Comparison of ENCODE assay signal across 23 cellular contexts in the genomic region with DNA sequence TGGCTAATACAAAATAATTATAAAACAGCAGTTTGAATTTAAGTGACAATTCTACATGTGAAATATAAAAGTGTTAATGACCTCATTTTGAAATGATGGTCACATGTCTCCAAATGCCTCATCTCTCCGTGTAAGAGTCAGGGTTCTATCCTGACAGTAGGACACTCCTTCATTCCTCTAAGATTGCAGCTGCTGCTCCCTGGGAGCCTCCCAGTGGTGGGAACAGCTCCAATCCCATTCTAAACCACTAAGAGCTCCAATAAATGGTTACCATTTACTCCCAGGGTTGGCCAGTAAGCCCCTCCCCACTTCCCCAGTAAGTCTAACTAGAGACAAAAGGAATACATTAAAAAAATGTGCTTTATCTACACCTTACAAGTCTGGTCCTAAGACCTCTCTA.
DNase-seq lines count a peak whose midpoint lies in the region; ATAC-seq, FAIRE-seq and TF ChIP-seq lines count a peak whose summit lies in the region.
"Had no signal": no experiment of that assay in that cellular context is flagged by ENCODE, and none has a peak within 500 bp of the region (broad histone marks: within the 10 kb centered on the region; RNA-seq: fewer than 3 reads in every experiment).

No MANE protein-coding gene starts in this region.

- H3K36me3 Mint-ChIP-seq in activated naive CD4-positive, alpha-beta T cell treated with anti-CD3 and anti-CD28 coated beads, Interleukin-2, amount 50 U/mL, for 72 hours = peaks cover 6 to 62% of the 10 kb centered on the region in 2 donors
- no peaks in the 10 kb centered on the region for H3K36me3 Mint-ChIP-seq in stimulated activated effector memory CD8-positive, alpha-beta T cell treated with anti-CD3 and anti-CD28 coated beads, Interleukin-12 subunit alpha, Interleukin-12 subunit beta, amount 100 ng/mL, for 72 hours

- TF ChIP-seq POLR2A in GM18505 (IDR thresholded peaks at IDR 0.05; ENCODE audit: borderline replicate concordance, extremely low read depth, insufficient read depth, insufficient read length) = no peak

- peak overlapping the region; percentile 49 to 88 for H3K27ac Mint-ChIP-seq in activated naive CD4-positive, alpha-beta T cell treated with anti-CD3 and anti-CD28 coated beads, Interleukin-2, amount 50 U/mL, for 72 hours
- peak overlapping the region; percentile 72 for H3K27ac Mint-ChIP-seq in stimulated activated effector memory CD8-positive, alpha-beta T cell treated with anti-CD3 and anti-CD28 coated beads, Interleukin-12 subunit alpha, Interleukin-12 subunit beta, amount 100 ng/mL, for 72 hours
- H3K27ac Mint-ChIP-seq: CD8-positive, alpha-beta T cell; effector memory CD8-positive, alpha-beta T cell; T-helper 17 cell; type B pancreatic cell had no signal

- peaks cover 4 to 6% of the 10 kb centered on the region in 2 donors for H3K9me3 Mint-ChIP-seq in activated naive CD4-positive, alpha-beta T cell treated with anti-CD3 and anti-CD28 coated beads, Interleukin-2, amount 50 U/mL, for 72 hours
- H3K9me3 Mint-ChIP-seq in stimulated activated effector memory CD8-positive, alpha-beta T cell treated with anti-CD3 and anti-CD28 coated beads, Interleukin-12 subunit alpha, Interleukin-12 subunit beta, amount 100 ng/mL, for 72 hours = peaks cover 5% of the 10 kb centered on the region
- H3K9me3 Mint-ChIP-seq: CD8-positive, alpha-beta T cell; type B pancreatic cell had no signal

- peak overlapping the region; percentile 19 for H3K4me3 Mint-ChIP-seq in stimulated activated effector memory CD8-positive, alpha-beta T cell treated with anti-CD3 and anti-CD28 coated beads, Interleukin-12 subunit alpha, Interleukin-12 subunit beta, amount 100 ng/mL, for 72 hours
- H3K4me3 Mint-ChIP-seq: CD8-positive, alpha-beta T cell; effector memory CD8-positive, alpha-beta T cell; T-helper 17 cell; type B pancreatic cell had no signal

- peak overlapping the region; percentile 51 for H3K27ac ChIP-seq in angular gyrus (ENCODE audit: low read depth, low read length)
- H3K27ac ChIP-seq: brain microvascular endothelial cell, esophagus squamous epithelium, spleen had no signal

- H3K4me1 Mint-ChIP-seq in stimulated activated effector memory CD8-positive, alpha-beta T cell treated with anti-CD3 and anti-CD28 coated beads, Interleukin-12 subunit alpha, Interleukin-12 subunit beta, amount 100 ng/mL, for 72 hours = peaks cover 52% of the 10 kb centered on the region

- no peak for DNase-seq in activated naive CD4-positive, alpha-beta T cell treated with anti-CD3 and anti-CD28 coated beads, Interleukin-2, amount 50 U/mL, for 72 hours (ENCODE audit: low spot score in 2 of 2)
- no peak for DNase-seq in activated naive CD4-positive, alpha-beta T cell (lab: John Stamatoyannopoulos, UW)
- DNase-seq in NCI-H2171 treated with DMSO at 0.1 percent for 48 hours (lab: John Stamatoyannopoulos, UW) (peak; percentile 57), frontal cortex (ENCODE audit: low spot score in 2 of 2) (no peak), NCI-H2081 treated with DMSO at 0.1 percent for 48 hours (lab: John Stamatoyannopoulos, UW) (no peak)
- DNase-seq in stimulated activated effector memory CD8-positive, alpha-beta T cell treated with anti-CD3 and anti-CD28 coated beads, Interleukin-12 subunit alpha, Interleukin-12 subunit beta, amount 100 ng/mL, for 72 hours (ENCODE audit: low spot score in 2 of 2) = no peak
- DNase-seq: brain microvascular endothelial cell; CD8-positive, alpha-beta T cell; DMS79; effector memory CD8-positive, alpha-beta T cell; esophagus squamous epithelium; KBM-7; MV-4-11; NCI-H345; retina; spleen; stimulated activated CD4-positive, alpha-beta T cell treated with anti-CD3 and anti-CD28 coated beads, Interleukin-4, amount 100 ng/mL, for 4 hours; T-helper 17 cell had no signal

- no peak for FAIRE-seq in frontal cortex (lab: Jason Lieb, UNC)
- FAIRE-seq: colon had no signal

- no peak for ATAC-seq in activated naive CD4-positive, alpha-beta T cell treated with anti-CD3 and anti-CD28 coated beads, Interleukin-2, amount 50 U/mL, for 72 hours
- no peak for ATAC-seq in stimulated activated effector memory CD8-positive, alpha-beta T cell treated with anti-CD3 and anti-CD28 coated beads, Interleukin-12 subunit alpha, Interleukin-12 subunit beta, amount 100 ng/mL, for 72 hours
- ATAC-seq in GM18505 (IDR thresholded peaks at IDR 0.05; ENCODE audit: unreplicated experiment) = no peak
- ATAC-seq: CD8-positive, alpha-beta T cell; effector memory CD8-positive, alpha-beta T cell; Panc1; T-helper 17 cell had no signal
